In genomic region chr5:172691886-172692285, GRCh38 we compare ENCODE assay signal across 9 cellular contexts.
"Had no signal": no experiment of that assay in that cellular context is flagged by ENCODE, and none has a peak within 500 bp of the region (broad histone marks: within the 10 kb centered on the region; RNA-seq: fewer than 3 reads in every experiment).

No MANE protein-coding gene starts in this region.

- H3K4me3 ChIP-seq: dorsolateral prefrontal cortex, left lung, ovary, thyroid gland had no signal

- DNase-seq: activated CD4-positive, CD25-positive, alpha-beta regulatory T cell; cerebellar nuclear complex; dorsolateral prefrontal cortex; left lung; stimulated activated CD4-positive, alpha-beta T cell treated with anti-CD3 and anti-CD28 coated beads, Interleukin-4, amount 100 ng/mL, for 4 hours; stimulated activated naive CD8-positive, alpha-beta T cell treated with anti-CD3 and anti-CD28 coated beads, Interleukin-15, amount 100 ng/mL, for 72 hours; thyroid gland had no signal

- H3K36me3 ChIP-seq: left lung, ovary, thyroid gland had no signal

- H3K9me3 ChIP-seq: left lung, ovary, thyroid gland had no signal

- ATAC-seq: esophagus mucosa; left lung; stimulated activated naive CD8-positive, alpha-beta T cell treated with anti-CD3 and anti-CD28 coated beads, Interleukin-15, amount 100 ng/mL, for 72 hours had no signal

- H3K27ac ChIP-seq: thyroid gland had no signal

- H3K27me3 ChIP-seq: dorsolateral prefrontal cortex, left lung, ovary, thyroid gland had no signal
